ENCODE assay signal across 8 cellular contexts in genomic region chr19:11738746-11739620, GRCh38. TPM values are rescaled to one million over a fixed set of nuclear protein-coding genes. Genes with fewer than 3 reads are reported as not detected.
DNase-seq lines count a peak whose midpoint lies in the region; ATAC-seq and FAIRE-seq lines count a peak whose summit lies in the region.

Gene ZNF823 (minus strand): TSS chr19:11738946. CDS start chr19:11738819, 127 bp downstream.

- ATAC-seq in GM21381 (IDR thresholded peaks at IDR 0.05; ENCODE audit: unreplicated experiment), result peak; percentile 92

- in situ Hi-C loops in Caki2 (cut with HindIII; ENCODE audit: low pct_unique_long_range_greater_than_20kb, low sequenced_read_pairs), result no loop called here

- DNase-seq in Caki2 (ENCODE audit: low read depth) (peak; percentile 100), HTR-8/SVneo (ENCODE audit: insufficient read length, low spot score) (peak; percentile 94), NOMO-1 treated with DMSO at 0.1 percent for 48 hours (lab: John Stamatoyannopoulos, UW; ENCODE audit: unreplicated experiment) (peak; percentile 98), mesenteric fat pad (ENCODE audit: low spot score) (peak; percentile 98)
- peak; percentile 97 for DNase-seq in activated CD8-positive, alpha-beta memory T cell treated with anti-CD3 and anti-CD28 coated beads, Interleukin-2, amount 50 U/mL, for 24 hours (ENCODE audit: extremely low read depth)
- peak; percentile 98 for DNase-seq in stimulated activated CD8-positive, alpha-beta memory T cell treated with anti-CD3 and anti-CD28 coated beads, Interleukin-15, amount 100 ng/mL, for 1 hour (ENCODE audit: low read depth)

- peak; percentile 96 for FAIRE-seq in HTR-8/SVneo (lab: Jason Lieb, UNC)
- peak; percentile 97 for FAIRE-seq in endometrium (lab: Jason Lieb, UNC)

RNA-seq across cellular contexts. Expression of gene ZNF823, which starts in this region (rescaled TPM):
- 6.7 and 17.6 TPM in 2 replicates for total RNA-seq in Caki2 (2014; rRNA removed; shearing (Covaris generic); ENCODE audit: low replicate concordance)
- total RNA-seq in mesenteric fat pad, result 6.8 TPM

Comparison
In these comparisons a context has a peak if more than half of its experiments do, and no peak if none do; other contexts are left out.
1. Peak in every context shown above with its lines: DNase-seq and ATAC-seq.